35 cellular contexts compared by ENCODE assay signal in the genomic region with DNA sequence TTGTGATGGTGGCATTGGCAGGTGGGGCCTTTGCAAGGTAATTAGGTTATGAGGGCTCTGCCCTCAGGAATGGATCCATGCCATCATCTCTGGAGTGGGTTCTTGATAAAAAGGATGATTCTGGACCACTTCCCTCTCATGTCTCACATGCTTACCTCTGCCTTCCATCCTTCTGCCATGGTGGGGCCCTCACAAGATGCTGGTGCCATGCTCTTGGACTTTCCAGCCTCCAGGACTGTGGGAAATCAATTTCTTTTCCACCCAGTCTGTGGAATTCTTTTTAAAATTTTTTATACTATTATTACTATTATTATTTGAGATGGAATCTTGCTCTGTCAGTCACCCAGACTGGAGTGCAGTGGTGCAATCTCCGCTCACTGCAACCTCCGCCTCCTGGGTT. TPM values are rescaled to one million over a fixed set of nuclear protein-coding genes. Genes with fewer than 3 reads are reported as not detected.
DNase-seq lines count a peak whose midpoint lies in the region; ATAC-seq, FAIRE-seq and TF ChIP-seq lines count a peak whose summit lies in the region.
"Had no signal": no experiment of that assay in that cellular context is flagged by ENCODE, and none has a peak within 500 bp of the region (broad histone marks: within the 10 kb centered on the region; RNA-seq: fewer than 3 reads in every experiment).

No MANE protein-coding gene starts in this region.

- CTCF ChIA-PET in A549 (lab: Yijun Ruan, JAX) = interaction anchor here (6.9 to 8.3 kb wide), 3 partner anchors 53 to 205 kb away, joined by 57 to 219 read pairs (median 122); no protein-coding TSS in a partner anchor

- no peaks in the 10 kb centered on the region for H3K9me3 Mint-ChIP-seq in progenitor cell of endocrine pancreas (ENCODE audit: low read depth)
- no peaks in the 10 kb centered on the region for H3K9me3 Mint-ChIP-seq in activated T-helper 17 cell treated with anti-CD3 and anti-CD28 coated beads, Interleukin-2, amount 50 U/mL, for 72 hours
- H3K9me3 Mint-ChIP-seq: activated naive CD8-positive, alpha-beta T cell treated with anti-CD3 and anti-CD28 coated beads, Interleukin-2, amount 10 ng/mL, durations not matched to agents 7 days and 5 days; CD8-positive, alpha-beta memory T cell; nephron had no signal

- no peak for TF ChIP-seq CTCF in A549 (IDR thresholded peaks at IDR 0.05)
- no peak for TF ChIP-seq CTCF in KMS-11 (conservative IDR thresholded peaks at IDR 0.05; ENCODE audit: low read depth, low read length)
- no peak for TF ChIP-seq CTCF in coronary artery (IDR thresholded peaks at IDR 0.05)
- TF ChIP-seq CTCF in upper lobe of left lung (IDR thresholded peaks at IDR 0.05) = no peak
- TF ChIP-seq CTCF in progenitor cell of endocrine pancreas (IDR thresholded peaks at IDR 0.05; ENCODE audit: unreplicated experiment) = no peak

- H3K4me3 ChIP-seq in A549 (no peak overlapping the region), KMS-11 (IDR thresholded peaks at IDR 0.05; ENCODE audit: insufficient read depth, low read depth, low read length) (no peak overlapping the region), coronary artery (no peak overlapping the region), upper lobe of left lung (no peak overlapping the region)
- H3K4me3 ChIP-seq: ascending aorta, GM12878, heart left ventricle, lung, MG63, mucosa of descending colon, Peyer's patch, skin epidermis, testis, vagina had no signal

- H3K9me3 ChIP-seq in A549 = peaks cover 5% of the 10 kb centered on the region; the same call in 1 of the 3 replicates
- no peaks in the 10 kb centered on the region for H3K9me3 ChIP-seq in upper lobe of left lung
- H3K9me3 ChIP-seq: ascending aorta, heart left ventricle, MG63, mucosa of descending colon, Peyer's patch, testis, vagina had no signal

- no peak overlapping the region for H3K27ac Mint-ChIP-seq in progenitor cell of endocrine pancreas
- no peak overlapping the region for H3K27ac Mint-ChIP-seq in activated T-helper 17 cell treated with anti-CD3 and anti-CD28 coated beads, Interleukin-2, amount 50 U/mL, for 72 hours
- H3K27ac Mint-ChIP-seq: activated naive CD8-positive, alpha-beta T cell treated with anti-CD3 and anti-CD28 coated beads, Interleukin-2, amount 10 ng/mL, durations not matched to agents 7 days and 5 days; CD8-positive, alpha-beta memory T cell had no signal

- H3K36me3 Mint-ChIP-seq in progenitor cell of endocrine pancreas (ENCODE audit: insufficient read depth) = no peaks in the 10 kb centered on the region
- H3K36me3 Mint-ChIP-seq in activated T-helper 17 cell treated with anti-CD3 and anti-CD28 coated beads, Interleukin-2, amount 50 U/mL, for 72 hours (ENCODE audit: low read depth) = no peaks in the 10 kb centered on the region
- H3K36me3 Mint-ChIP-seq: activated naive CD8-positive, alpha-beta T cell treated with anti-CD3 and anti-CD28 coated beads, Interleukin-2, amount 10 ng/mL, durations not matched to agents 7 days and 5 days; CD8-positive, alpha-beta memory T cell had no signal

- no peaks in the 10 kb centered on the region for H4K20me1 ChIP-seq in KMS-11 (ENCODE audit: insufficient read depth)

- POLR2A ChIA-PET in A549 (lab: Yijun Ruan, JAX) = interaction anchor here (1.6 kb wide), 1 partner anchor 53 kb away, joined by 6 read pairs; no protein-coding TSS in a partner anchor

- DNase-seq in A549 (ENCODE audit: low read depth in 1 of 2, low spot score in 1 of 2) = no peak
- no peak for DNase-seq in epithelial cell of prostate (ENCODE audit: low read depth, low spot score)
- DNase-seq in sciatic nerve (ENCODE audit: low spot score) = peak; percentile 17
- no peak for DNase-seq in coronary artery (ENCODE audit: low spot score)
- no peak for DNase-seq in upper lobe of left lung
- no peak for DNase-seq in progenitor cell of endocrine pancreas (ENCODE audit: low spot score, unreplicated experiment)
- DNase-seq: activated CD4-positive, alpha-beta T cell treated with anti-CD3 and anti-CD28 coated beads for 1 hour; activated CD8-positive, alpha-beta T cell treated with anti-CD3 and anti-CD28 coated beads, Interleukin-2, amount 10 ng/mL, durations not matched to agents 7 days and 5 days; activated effector memory CD4-positive, alpha-beta T cell treated with anti-CD3 and anti-CD28 coated beads, Interleukin-2, amount 50 U/mL, for 16 hours; activated T-cell treated with anti-CD3 and anti-CD28 coated beads for 4 hours; CD8-positive, alpha-beta memory T cell; DMS153; foreskin melanocyte; GOT3; heart left ventricle; KG1; kidney glomerular epithelial cell; MG63; NCI-H1930; NCI-H524 treated with DMSO at 0.1 percent for 48 hours; SIG-M5; stimulated activated naive CD4-positive, alpha-beta T cell treated with Interleukin-2 at 50 U/mL for 16 hours; testis had no signal

- FAIRE-seq in A549 (lab: Jason Lieb, UNC) = no peak
- FAIRE-seq: GM12878, HTR-8/SVneo had no signal

- H3K27ac ChIP-seq in A549 = peak overlapping the region; percentile 92 to 93; a peak in 5 of 6 replicates
- peak overlapping the region; percentile 97; the same call in 1 of the 2 replicates for H3K27ac ChIP-seq in KMS-11
- peak overlapping the region; percentile 97 for H3K27ac ChIP-seq in epithelial cell of prostate
- H3K27ac ChIP-seq in coronary artery = no peak overlapping the region
- H3K27ac ChIP-seq in upper lobe of left lung = peak overlapping the region in 1 of 4 donors; percentile 81
- H3K27ac ChIP-seq: ascending aorta, testis had no signal

- no peak for TF ChIP-seq POLR2A in A549 (IDR thresholded peaks at IDR 0.05; ENCODE audit: low read length)
- no peak for TF ChIP-seq POLR2A in upper lobe of left lung (IDR thresholded peaks at IDR 0.05)

- peaks cover 32% of the 10 kb centered on the region for H3K4me1 ChIP-seq in A549
- peaks cover 49% of the 10 kb centered on the region for H3K4me1 ChIP-seq in KMS-11 (ENCODE audit: low read depth, poor library complexity, severe bottlenecking)
- H3K4me1 ChIP-seq in upper lobe of left lung = peaks cover 0 to 32% (median 19%) of the 10 kb centered on the region in 4 donors
- H3K4me1 ChIP-seq: ascending aorta had no signal

- H3K27me3 ChIP-seq in KMS-11 (ENCODE audit: insufficient read depth, low read depth) = no peaks in the 10 kb centered on the region
- no peaks in the 10 kb centered on the region for H3K27me3 ChIP-seq in upper lobe of left lung
- H3K27me3 ChIP-seq: ascending aorta, heart left ventricle, MG63, Peyer's patch, testis, vagina had no signal

- ATAC-seq in A549 (no peak), sciatic nerve (no peak), upper lobe of left lung (ENCODE audit: low FRiP score in 2 of 2) (no peak)
- no peak for ATAC-seq in activated T-helper 17 cell treated with anti-CD3 and anti-CD28 coated beads, Interleukin-2, amount 50 U/mL, for 72 hours (replicated peaks)
- ATAC-seq: activated CD8-positive, alpha-beta T cell treated with anti-CD3 and anti-CD28 coated beads, Interleukin-2, amount 10 ng/mL, durations not matched to agents 7 days and 5 days; GM12878; mucosa of descending colon had no signal

- H3K4me2 ChIP-seq in A549 = no peak overlapping the region
- peak overlapping the region; percentile 94; the same call in 1 of the 2 replicates for H3K4me2 ChIP-seq in KMS-11

- intact Hi-C loops in sciatic nerve (cut with DNase I) = no loop called here

- no peak for TF ChIP-seq RAD21 in A549 (conservative IDR thresholded peaks at IDR 0.05 in 1 of 2, IDR thresholded peaks at IDR 0.05 in 1 of 2)

- no peak overlapping the region for H2AFZ ChIP-seq in KMS-11 (ENCODE audit: low read depth)

- no peak overlapping the region for H3K4me3 Mint-ChIP-seq in progenitor cell of endocrine pancreas (ENCODE audit: low read depth)
- no peak overlapping the region for H3K4me3 Mint-ChIP-seq in activated T-helper 17 cell treated with anti-CD3 and anti-CD28 coated beads, Interleukin-2, amount 50 U/mL, for 72 hours
- H3K4me3 Mint-ChIP-seq: activated CD8-positive, alpha-beta T cell treated with anti-CD3 and anti-CD28 coated beads, Interleukin-2, amount 10 ng/mL, durations not matched to agents 7 days and 5 days; activated naive CD8-positive, alpha-beta T cell treated with anti-CD3 and anti-CD28 coated beads, Interleukin-2, amount 10 ng/mL, durations not matched to agents 7 days and 5 days; CD8-positive, alpha-beta memory T cell had no signal

- no peaks in the 10 kb centered on the region for H3K27me3 Mint-ChIP-seq in progenitor cell of endocrine pancreas
- no peaks in the 10 kb centered on the region for H3K27me3 Mint-ChIP-seq in activated T-helper 17 cell treated with anti-CD3 and anti-CD28 coated beads, Interleukin-2, amount 50 U/mL, for 72 hours

- H3K9ac ChIP-seq in KMS-11 = no peak overlapping the region

- TF ChIP-seq EP300 in A549 (IDR thresholded peaks at IDR 0.05) (no peak), upper lobe of left lung (IDR thresholded peaks at IDR 0.05) (no peak)

- H3K36me3 ChIP-seq in KMS-11 (ENCODE audit: insufficient read depth) = no peaks in the 10 kb centered on the region
- no peaks in the 10 kb centered on the region for H3K36me3 ChIP-seq in upper lobe of left lung
- H3K36me3 ChIP-seq: ascending aorta, heart left ventricle, MG63, Peyer's patch, vagina had no signal

- no peaks in the 10 kb centered on the region for H3K79me2 ChIP-seq in KMS-11 (ENCODE audit: insufficient read depth, low read depth)

- peaks cover 29% of the 10 kb centered on the region for H3K4me1 Mint-ChIP-seq in progenitor cell of endocrine pancreas (ENCODE audit: low read depth)
- H3K4me1 Mint-ChIP-seq in activated T-helper 17 cell treated with anti-CD3 and anti-CD28 coated beads, Interleukin-2, amount 50 U/mL, for 72 hours = peaks cover 17% of the 10 kb centered on the region

- 100% methylated on average over 2 of the region's 2 CpGs for WGBS in A549 (ENCODE audit: missing lambda C conversion rate)
- WGBS in upper lobe of left lung, 2 donors = 95 to 100% methylated on average over 2 of the region's 2 CpGs

TF ChIP-seq in A549, 52 proteins besides CTCF, POLR2A, EP300 and RAD21 (continues in another document):
- TF ChIP-seq, protein P1, sequence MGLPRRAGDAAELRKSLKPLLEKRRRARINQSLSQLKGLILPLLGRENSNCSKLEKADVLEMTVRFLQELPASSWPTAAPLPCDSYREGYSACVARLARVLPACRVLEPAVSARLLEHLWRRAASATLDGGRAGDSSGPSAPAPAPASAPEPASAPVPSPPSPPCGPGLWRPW (IDR thresholded peaks at IDR 0.05) = no peak
- TF ChIP-seq SREBF2 (IDR thresholded peaks at IDR 0.05) (no peak), ZSCAN20 (CRISPR knock-in tag; IDR thresholded peaks at IDR 0.05) (no peak), CBX2 (IDR thresholded peaks at IDR 0.05; ENCODE audit: borderline replicate concordance, low read depth) (no peak), MYC (IDR thresholded peaks at IDR 0.05; ENCODE audit: borderline replicate concordance, low read length) (no peak), CEBPB (IDR thresholded peaks at IDR 0.05) (no peak)

RNA-seq across cellular contexts. Expression of a gene that starts 57.3 kb away (rescaled TPM):
- polyA plus RNA-seq in A549 (2011; rRNA removed) (42.4 and 52.9 TPM in 2 replicates), A549 (2017; fragmentation: RNase III; extraction: RNeasy Plus Mini Kit Qiagen cat#74134 plus additional on column Dnase treatment) (27.0 to 30.2 TPM (median 29.8 TPM) in 3 replicates)
- polyA plus RNA-seq in A549 (2012; cell fraction: cytosol; rRNA removed) = 9.9 and 10.7 TPM in 2 replicates
- 5.2 and 6.3 TPM in 2 replicates for polyA plus RNA-seq in A549 (2012; cell fraction: nucleus; rRNA removed)
- 20.4 and 24.5 TPM in 2 replicates for polyA minus RNA-seq in A549 (2011; rRNA and poly(A)+ RNA removed)
- total RNA-seq in sciatic nerve (49.8 TPM), upper lobe of left lung (10 to 100 TPM; 39.8 to 71.4 (median 40.8) TPM), progenitor cell of endocrine pancreas (29.3 and 31.6 TPM in 2 replicates)
- 10 to 100 TPM; 20.3 to 23.9 TPM for total RNA-seq in activated T-helper 17 cell treated with anti-CD3 and anti-CD28 coated beads, Interleukin-2, amount 50 U/mL, for 72 hours

Comparison
In these comparisons a context has a peak if more than half of its experiments do, and no peak if none do; other contexts are left out.
1. H3K27ac ChIP-seq: peak in A549 (2 of 2), KMS-11 (single experiment) and epithelial cell of prostate (single experiment); none in coronary artery (0 of 2).